8 cellular contexts compared by ENCODE assay signal in the genomic region with DNA sequence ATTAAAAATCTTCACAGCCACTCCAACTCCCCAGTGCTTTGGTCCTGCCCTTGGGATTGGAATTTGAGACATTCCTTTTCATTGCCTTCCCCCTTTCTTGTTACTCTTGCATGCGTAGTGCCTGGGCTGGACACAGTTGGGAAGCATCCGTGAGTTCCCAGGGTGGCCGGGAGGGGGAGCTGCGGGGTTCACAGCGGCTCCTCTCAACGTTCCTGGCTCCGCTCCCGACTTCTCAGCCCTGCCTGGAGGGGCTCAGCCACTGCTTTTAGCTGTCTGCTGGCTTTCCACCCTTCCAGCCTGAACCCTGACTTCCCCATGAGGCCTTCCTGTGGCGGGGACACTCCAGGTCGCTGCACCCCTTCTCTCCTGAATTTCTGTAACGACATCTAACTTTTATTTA. TPM values are rescaled to one million over a fixed set of nuclear protein-coding genes. Genes with fewer than 3 reads are reported as not detected.
DNase-seq lines count a peak whose midpoint lies in the region; ATAC-seq and TF ChIP-seq lines count a peak whose summit lies in the region.

No MANE protein-coding gene starts in this region.

- peaks cover 25% of the 10 kb centered on the region for H3K36me3 Mint-ChIP-seq in CD4-positive, alpha-beta T cell (ENCODE audit: low read depth)
- peaks cover 14% of the 10 kb centered on the region for H3K36me3 Mint-ChIP-seq in activated naive CD4-positive, alpha-beta T cell treated with anti-CD3 and anti-CD28 coated beads, Interleukin-2, amount 10 ng/mL, durations not matched to agents 7 days and 5 days

- CTCF ChIA-PET in CD4-positive, alpha-beta T cell (lab: Charles Lee): interaction anchor here (0.7 to 1.8 kb wide), 3 partner anchors 9 to 91 kb away, joined by 3 to 7 read pairs (median 4); no protein-coding TSS in a partner anchor
- CTCF ChIA-PET in HEK293T (lab: Yijun Ruan, JAX): interaction anchor here (0.6 to 2.1 kb wide), 9 partner anchors 8 to 181 kb away, joined by 3 to 17 read pairs (median 4); no protein-coding TSS in a partner anchor
- CTCF ChIA-PET in activated naive CD4-positive, alpha-beta T cell treated with anti-CD3 and anti-CD28 coated beads, Interleukin-2, amount 10 ng/mL, durations not matched to agents 7 days and 5 days (lab: Charles Lee): interaction anchor here (0.9 to 2.6 kb wide), 7 partner anchors 8 to 187 kb away, joined by 3 to 35 read pairs (median 7); no protein-coding TSS in a partner anchor

- H3K79me2 ChIP-seq in parathyroid adenoma: no peaks in the 10 kb centered on the region

- no peak overlapping the region for H3K4me3 Mint-ChIP-seq in CD4-positive, alpha-beta T cell
- H3K4me3 Mint-ChIP-seq in activated naive CD4-positive, alpha-beta T cell treated with anti-CD3 and anti-CD28 coated beads, Interleukin-2, amount 10 ng/mL, durations not matched to agents 7 days and 5 days: no peak overlapping the region

- intact Hi-C loops in CD4-positive, alpha-beta T cell (cut with DNase I, micrococcal nuclease): loop anchor here (2.0 to 10.0 kb wide), 4 partner anchors 89 to 421 kb away; no protein-coding TSS in a partner anchor
- intact Hi-C loops in Right ventricle myocardium inferior (cut with DNase I): loop anchor here (1.0 to 5.0 kb wide), 2 partner anchors 91 to 184 kb away; no protein-coding TSS in a partner anchor

- H3K4me3 ChIP-seq in parathyroid adenoma (ENCODE audit: low read depth, low read length): no peak overlapping the region

- H3K4me2 ChIP-seq in parathyroid adenoma (ENCODE audit: low read length): no peak overlapping the region

- H3K27me3 Mint-ChIP-seq in CD4-positive, alpha-beta T cell: no peaks in the 10 kb centered on the region
- no peaks in the 10 kb centered on the region for H3K27me3 Mint-ChIP-seq in activated naive CD4-positive, alpha-beta T cell treated with anti-CD3 and anti-CD28 coated beads, Interleukin-2, amount 10 ng/mL, durations not matched to agents 7 days and 5 days

- H3K9me3 Mint-ChIP-seq in CD4-positive, alpha-beta T cell: no peaks in the 10 kb centered on the region
- no peaks in the 10 kb centered on the region for H3K9me3 Mint-ChIP-seq in activated naive CD4-positive, alpha-beta T cell treated with anti-CD3 and anti-CD28 coated beads, Interleukin-2, amount 10 ng/mL, durations not matched to agents 7 days and 5 days

- no peaks in the 10 kb centered on the region for H3K27me3 ChIP-seq in CD4-positive, alpha-beta T cell (ENCODE audit: control insufficient read depth, insufficient read depth, low read length)
- no peaks in the 10 kb centered on the region for H3K27me3 ChIP-seq in parathyroid adenoma (ENCODE audit: control insufficient read depth, insufficient read depth, low read length)

- H3K9me3 ChIP-seq in CD4-positive, alpha-beta T cell (ENCODE audit: control insufficient read depth, low read length): no peaks in the 10 kb centered on the region
- H3K9me3 ChIP-seq in parathyroid adenoma (ENCODE audit: control insufficient read depth, low read length): no peaks in the 10 kb centered on the region

- peak; percentile 70 for ATAC-seq in CD4-positive, alpha-beta T cell (ENCODE audit: poor library complexity)
- ATAC-seq in Right ventricle myocardium inferior (peak; percentile 89), HG03039 (IDR thresholded peaks at IDR 0.05; ENCODE audit: unreplicated experiment) (no peak), HG03139 (IDR thresholded peaks at IDR 0.05; ENCODE audit: unreplicated experiment) (no peak)

- no peaks in the 10 kb centered on the region for H3K4me1 ChIP-seq in parathyroid adenoma

- H2AFZ ChIP-seq in parathyroid adenoma: peak overlapping the region; percentile 22

- no peaks in the 10 kb centered on the region for H3K4me1 Mint-ChIP-seq in CD4-positive, alpha-beta T cell (ENCODE audit: low read depth)
- H3K4me1 Mint-ChIP-seq in activated naive CD4-positive, alpha-beta T cell treated with anti-CD3 and anti-CD28 coated beads, Interleukin-2, amount 10 ng/mL, durations not matched to agents 7 days and 5 days: no peaks in the 10 kb centered on the region

- H3K9ac ChIP-seq in parathyroid adenoma: no peak overlapping the region

- POLR2A ChIA-PET in CD4-positive, alpha-beta T cell (lab: Charles Lee): no interaction called here
- POLR2A ChIA-PET in HEK293T (lab: Yijun Ruan, JAX): interaction anchor here (0.7 to 1.4 kb wide), 3 partner anchors 9 to 27 kb away, joined by 3 to 5 read pairs (median 4); partner anchors contain the start of genes FOXM1 and RHNO1

- no peaks in the 10 kb centered on the region for H3K36me3 ChIP-seq in parathyroid adenoma (ENCODE audit: control insufficient read depth, insufficient read depth, low read length)

- DNase-seq in CD4-positive, alpha-beta T cell: peak; percentile 14 to 50 (median 30)
- peak; percentile 92 for DNase-seq in HEK293T (ENCODE audit: extremely low spot score)
- DNase-seq in RPMI7951 (ENCODE audit: low read depth): peak; percentile 60
- DNase-seq in activated naive CD4-positive, alpha-beta T cell treated with anti-CD3 and anti-CD28 coated beads, Interleukin-2, amount 10 ng/mL, durations not matched to agents 7 days and 5 days: peak; percentile 67
- peak; percentile 86 for DNase-seq in Right ventricle myocardium inferior (ENCODE audit: missing footprints)

- TF ChIP-seq CTCF in CD4-positive, alpha-beta T cell (IDR thresholded peaks at IDR 0.05): peak; percentile 57
- TF ChIP-seq CTCF in parathyroid adenoma (IDR thresholded peaks at IDR 0.05): peak; percentile 75

- no peak overlapping the region for H3K27ac Mint-ChIP-seq in CD4-positive, alpha-beta T cell
- H3K27ac Mint-ChIP-seq in activated naive CD4-positive, alpha-beta T cell treated with anti-CD3 and anti-CD28 coated beads, Interleukin-2, amount 10 ng/mL, durations not matched to agents 7 days and 5 days: no peak overlapping the region

- no peak overlapping the region for H3K27ac ChIP-seq in CD4-positive, alpha-beta T cell (ENCODE audit: low read depth, low read length)
- H3K27ac ChIP-seq in parathyroid adenoma: no peak overlapping the region

TF ChIP-seq in HEK293T, 16 proteins besides CTCF, POLR2A, EP300 and RAD21:
- TF ChIP-seq ARNT (IDR thresholded peaks at IDR 0.05): no peak
- TF ChIP-seq SUZ12 (IDR thresholded peaks at IDR 0.05): no peak
- no peak for TF ChIP-seq NFRKB (IDR thresholded peaks at IDR 0.05)
- TF ChIP-seq ZNF384 (IDR thresholded peaks at IDR 0.05): no peak
- no peak for TF ChIP-seq CTBP1 (IDR thresholded peaks at IDR 0.05; ENCODE audit: borderline replicate concordance)
- no peak for TF ChIP-seq ELF4 (IDR thresholded peaks at IDR 0.05)

RNA-seq across cellular contexts. Expression of gene TEX52, which starts 3.2 kb away (rescaled TPM):
- not detected for total RNA-seq in CD4-positive, alpha-beta T cell
- not detected in 2 replicates for total RNA-seq in RPMI7951 (2014; rRNA removed; shearing (Covaris generic))
- total RNA-seq in Right ventricle myocardium inferior: not detected

RNA-seq across cellular contexts. Expression of gene NRIP2, which starts 18.8 kb away (rescaled TPM):
- not detected for total RNA-seq in CD4-positive, alpha-beta T cell
- not detected in 2 replicates for total RNA-seq in RPMI7951 (2014; rRNA removed; shearing (Covaris generic))
- total RNA-seq in Right ventricle myocardium inferior: 3.2 TPM

RNA-seq across cellular contexts. Expression of gene FOXM1, which starts 23.3 kb away (rescaled TPM):
- total RNA-seq in CD4-positive, alpha-beta T cell: under 1 TPM; 0.59 to 0.80 TPM
- 38.6 and 58.3 TPM in 2 replicates for total RNA-seq in RPMI7951 (2014; rRNA removed; shearing (Covaris generic))
- total RNA-seq in Right ventricle myocardium inferior: 1.2 TPM

RNA-seq across cellular contexts. Expression of gene RHNO1, which starts 23.4 kb away (rescaled TPM):
- 10 to 100 TPM; 26.5 to 31.3 TPM for total RNA-seq in CD4-positive, alpha-beta T cell
- total RNA-seq in RPMI7951 (2014; rRNA removed; shearing (Covaris generic)): 41.7 and 44.6 TPM in 2 replicates
- total RNA-seq in Right ventricle myocardium inferior: 4.3 TPM

RNA-seq across cellular contexts. Expression of gene TULP3, which starts 37.1 kb away (rescaled TPM):
- 1 to 10 TPM; 4.2 to 5.5 TPM for total RNA-seq in CD4-positive, alpha-beta T cell
- 34.2 and 42.8 TPM in 2 replicates for total RNA-seq in RPMI7951 (2014; rRNA removed; shearing (Covaris generic))
- total RNA-seq in Right ventricle myocardium inferior: 6.8 TPM

Comparison
In these comparisons a context has a peak if more than half of its experiments do, and no peak if none do; other contexts are left out.
1. ATAC-seq: peak in CD4-positive, alpha-beta T cell (single experiment) and Right ventricle myocardium inferior (single experiment); none in HG03039 (single experiment) and HG03139 (single experiment).
2. DNase-seq: peak in every context shown above with its lines; median percentile 92 in HEK293T; 86 in Right ventricle myocardium inferior; 67 in activated naive CD4-positive, alpha-beta T cell treated with anti-CD3 and anti-CD28 coated beads, Interleukin-2, amount 10 ng/mL, durations not matched to agents 7 days and 5 days; 60 in RPMI7951; 30 in CD4-positive, alpha-beta T cell.
3. RNA of gene FOXM1, which starts 23.3 kb away (total RNA-seq): 38.6 to 58.3 TPM in RPMI7951; 1.2 TPM in Right ventricle myocardium inferior (single experiment) and 0.59 to 0.80 TPM in CD4-positive, alpha-beta T cell; every median in the first group is over 10 times any median in the second.